In genomic region chr5:15245913-15246312, GRCh38 we compare ENCODE assay signal across 3 cellular contexts.
"Had no signal": no experiment of that assay in that cellular context is flagged by ENCODE, and none has a peak within 500 bp of the region (broad histone marks: within the 10 kb centered on the region; RNA-seq: fewer than 3 reads in every experiment).

No MANE protein-coding gene starts in this region.

- DNase-seq: GDM1, GF-D8 had no signal

- H3K4me3 ChIP-seq: GM12878 had no signal
